ENCODE assay signal across 8 cellular contexts in the genomic region with DNA sequence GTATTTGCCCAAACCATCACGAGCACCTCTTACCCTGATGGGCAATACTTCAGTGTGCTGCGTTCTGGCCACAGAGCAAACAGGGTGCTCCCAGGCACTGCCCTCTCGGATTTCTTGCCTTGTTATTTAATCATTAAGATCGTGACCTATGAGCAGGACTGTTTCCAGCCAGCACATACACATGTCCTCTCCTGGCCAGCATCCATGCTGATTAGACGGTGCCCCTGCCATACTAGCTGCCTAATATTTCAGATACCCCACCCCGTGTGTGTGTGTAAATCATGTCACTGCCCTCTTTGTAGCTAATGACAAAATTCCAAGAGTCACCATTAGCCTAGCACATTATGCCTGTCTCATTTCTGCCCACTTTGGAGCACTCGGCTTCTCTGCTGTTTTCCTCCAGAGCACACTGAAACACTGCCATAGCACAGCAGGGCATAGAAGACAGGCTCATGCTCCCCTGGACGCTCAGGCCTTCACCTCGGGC. TPM values are rescaled to one million over a fixed set of nuclear protein-coding genes. Genes with fewer than 3 reads are reported as not detected.
DNase-seq lines count a peak whose midpoint lies in the region; ATAC-seq and TF ChIP-seq lines count a peak whose summit lies in the region.

No MANE protein-coding gene starts in this region.

- H3K4me3 ChIP-seq in GM23248 = peak overlapping the region; percentile 95
- H3K4me3 ChIP-seq in fibroblast of mammary gland (ENCODE audit: control insufficient read depth, low read depth, low read length) = peak overlapping the region; percentile 93
- H3K4me3 ChIP-seq in psoas muscle = peak overlapping the region; percentile 100

- intact Hi-C loops in psoas muscle (cut with DNase I) = loop anchor here (5.0 to 10.0 kb wide), 3 partner anchors 74 to 1513 kb away; partner anchors contain the start of gene MAP1LC3B (in 1 of the 2)

- H3K36me3 ChIP-seq in GM23248 (ENCODE audit: low read depth) = no peaks in the 10 kb centered on the region
- H3K36me3 ChIP-seq in psoas muscle (ENCODE audit: insufficient read depth in 1 of 2, low read depth in 1 of 2) = peaks cover 0 to 5% of the 10 kb centered on the region in 2 donors

- in situ Hi-C loops in GM23248 (cut with MboI) = no loop called here

- peak overlapping the region; percentile 99 for H3K4me2 ChIP-seq in GM23248 (ENCODE audit: unreplicated experiment)

- peak; percentile 50 for DNase-seq in GM23248
- DNase-seq in RPMI7951 (ENCODE audit: low read depth) = peak; percentile 22
- DNase-seq in fibroblast of mammary gland (ENCODE audit: low read depth) = peak; percentile 45
- peak in 1 of 2 donors; percentile 55 for DNase-seq in psoas muscle
- no peak for DNase-seq in T1000 (lab: John Stamatoyannopoulos, UW)
- DNase-seq in Ammon's horn (ENCODE audit: low spot score) = no peak
- DNase-seq in NCI-H2171 treated with DMSO at 0.1 percent for 48 hours (lab: John Stamatoyannopoulos, UW) = no peak

- WGBS in GM23248 (ENCODE audit: low coverage in 1 of 2, low lambda C conversion rate in 2 of 2, missing lambda C conversion rate in 2 of 2), 2 experiments = 17 to 18% methylated on average over 9 of the region's 9 CpGs
- 8 to 13% (median 9%) methylated on average over 9 of the region's 9 CpGs for WGBS in psoas muscle, 3 donors

- H4K20me1 ChIP-seq in GM23248 (ENCODE audit: insufficient read depth) = no peaks in the 10 kb centered on the region

- H3K9me2 ChIP-seq in GM23248 (ENCODE audit: insufficient read depth) = no peaks in the 10 kb centered on the region

- H3K4me1 ChIP-seq in GM23248 (ENCODE audit: insufficient read depth) = peaks cover 7% of the 10 kb centered on the region; the same call in 1 of the 2 replicates
- peaks cover 16% of the 10 kb centered on the region for H3K4me1 ChIP-seq in psoas muscle

- ATAC-seq in psoas muscle (no peak), GM19395 (IDR thresholded peaks at IDR 0.05; ENCODE audit: unreplicated experiment) (no peak)

- H2AFZ ChIP-seq in GM23248 = peak overlapping the region; percentile 94; the same call in 1 of the 2 replicates

- H3K27me3 ChIP-seq in GM23248 (replicated peaks; ENCODE audit: insufficient read depth) = no peaks in the 10 kb centered on the region
- no peaks in the 10 kb centered on the region for H3K27me3 ChIP-seq in psoas muscle (ENCODE audit: insufficient read depth in 3 of 3, low read length in 2 of 3)

- H3K9ac ChIP-seq in GM23248 = peak overlapping the region; percentile 98

- H3F3A ChIP-seq in GM23248 (ENCODE audit: insufficient read depth) = peaks cover 6% of the 10 kb centered on the region; the same call in 1 of the 2 replicates

- no peaks in the 10 kb centered on the region for H3K9me3 ChIP-seq in GM23248 (ENCODE audit: low read depth)
- no peaks in the 10 kb centered on the region for H3K9me3 ChIP-seq in psoas muscle

- H3K79me2 ChIP-seq in GM23248 (ENCODE audit: insufficient read depth) = peaks cover 20% of the 10 kb centered on the region

- H3K27ac ChIP-seq in GM23248 (peak overlapping the region; percentile 88), psoas muscle (peak overlapping the region; percentile 96)

- TF ChIP-seq CTCF in fibroblast of mammary gland (conservative IDR thresholded peaks at IDR 0.05; ENCODE audit: control insufficient read depth, insufficient read depth, low read depth, low read length) = no peak
- TF ChIP-seq CTCF in psoas muscle (IDR thresholded peaks at IDR 0.05) = no peak

RNA-seq across cellular contexts. Expression of gene C16orf95, which starts 1.0 kb away (rescaled TPM):
- total RNA-seq in GM23248 (2014; rRNA removed; shearing (Covaris generic)) = 0.89 and 5.1 TPM in 2 replicates
- polyA plus RNA-seq in GM23248 (2016; fragmentation: Nextera tagmentation; extraction: Ambion mirVana) = 6.3 and 9.2 TPM in 2 replicates
- total RNA-seq in RPMI7951 (2014; rRNA removed; shearing (Covaris generic)) = 23.2 and 37.1 TPM in 2 replicates
- 1 to 10 TPM; 5.3 to 8.1 (median 6.0) TPM for total RNA-seq in psoas muscle
- polyA plus RNA-seq in psoas muscle = 1 to 10 TPM; 1.7 to 6.8 (median 2.0) TPM

Comparison
In these comparisons a context has a peak if more than half of its experiments do, and no peak if none do; other contexts are left out.
1. DNase-seq: peak in GM23248 (single experiment), RPMI7951 (single experiment) and fibroblast of mammary gland (single experiment); none in T1000 (single experiment), Ammon's horn (single experiment) and NCI-H2171 treated with DMSO at 0.1 percent for 48 hours (single experiment).
2. Peak in every context shown above with its lines, with median percentiles within 50 percentile points of each other: H3K4me3 ChIP-seq.